26 cellular contexts compared by ENCODE assay signal in genomic region chr19:35157431-35157830, GRCh38. TPM values are rescaled to one million over a fixed set of nuclear protein-coding genes. Genes with fewer than 3 reads are reported as not detected.
DNase-seq lines count a peak whose midpoint lies in the region; ATAC-seq lines count a peak whose summit lies in the region.
"Had no signal": no experiment of that assay in that cellular context is flagged by ENCODE, and none has a peak within 500 bp of the region (broad histone marks: within the 10 kb centered on the region; RNA-seq: fewer than 3 reads in every experiment).

No MANE protein-coding gene starts in this region.

- no peak overlapping the region for H4K12ac ChIP-seq in trophoblast cell (ENCODE audit: low read depth, low read length)

- ATAC-seq in activated naive CD4-positive, alpha-beta T cell treated with anti-CD3 and anti-CD28 coated beads, Interleukin-2, amount 50 U/mL, for 72 hours, result no peak
- ATAC-seq in activated T-helper 17 cell treated with anti-CD3 and anti-CD28 coated beads, Interleukin-2, amount 50 U/mL, for 72 hours (replicated peaks), result no peak
- no peak for ATAC-seq in stimulated activated effector memory CD8-positive, alpha-beta T cell treated with anti-CD3 and anti-CD28 coated beads, Interleukin-12 subunit alpha, Interleukin-12 subunit beta, amount 100 ng/mL, for 72 hours
- no peak for ATAC-seq in GM19455 (IDR thresholded peaks at IDR 0.05; ENCODE audit: unreplicated experiment)
- ATAC-seq: GM12878, left colon had no signal

- H3K4me3 ChIP-seq in CD8-positive, alpha-beta memory T cell (ENCODE audit: low read length), result no peak overlapping the region
- H3K4me3 ChIP-seq in trophoblast cell (ENCODE audit: low read depth, low read length), result no peak overlapping the region
- H3K4me3 ChIP-seq: GM12878, neural progenitor cell, right atrium auricular region, SK-N-MC, transverse colon had no signal

- H3K9me3 Mint-ChIP-seq in activated naive CD4-positive, alpha-beta T cell treated with anti-CD3 and anti-CD28 coated beads, Interleukin-2, amount 10 ng/mL, durations not matched to agents 7 days and 5 days, result peaks cover 13% of the 10 kb centered on the region
- peaks cover 8 to 11% of the 10 kb centered on the region in 2 donors for H3K9me3 Mint-ChIP-seq in activated naive CD4-positive, alpha-beta T cell treated with anti-CD3 and anti-CD28 coated beads, Interleukin-2, amount 50 U/mL, for 72 hours
- H3K9me3 Mint-ChIP-seq in CD8-positive, alpha-beta memory T cell, result peaks cover 0 to 4% (median 0%) of the 10 kb centered on the region in 5 donors
- H3K9me3 Mint-ChIP-seq in activated T-helper 17 cell treated with anti-CD3 and anti-CD28 coated beads, Interleukin-2, amount 50 U/mL, for 72 hours, result no peaks in the 10 kb centered on the region
- peaks cover 2% of the 10 kb centered on the region for H3K9me3 Mint-ChIP-seq in stimulated activated effector memory CD8-positive, alpha-beta T cell treated with anti-CD3 and anti-CD28 coated beads, Interleukin-12 subunit alpha, Interleukin-12 subunit beta, amount 100 ng/mL, for 72 hours
- H3K9me3 Mint-ChIP-seq: immature natural killer cell, neural progenitor cell had no signal

- no peaks in the 10 kb centered on the region for H3K9me3 ChIP-seq in CD8-positive, alpha-beta memory T cell (ENCODE audit: low read length)
- no peaks in the 10 kb centered on the region for H3K9me3 ChIP-seq in trophoblast cell (ENCODE audit: insufficient read depth, low read depth, low read length)
- H3K9me3 ChIP-seq: right atrium auricular region, transverse colon had no signal

- H2BK5ac ChIP-seq in trophoblast cell (ENCODE audit: low read depth, low read length, poor library complexity), result no peak overlapping the region

- H3K23ac ChIP-seq in trophoblast cell (ENCODE audit: low read length), result no peak overlapping the region

- WGBS in trophoblast cell (ENCODE audit: extremely low coverage, insufficient coverage, insufficient read length), result no CpG with 5 or more reads among the region's 4 CpGs

- H3K27ac Mint-ChIP-seq in activated naive CD4-positive, alpha-beta T cell treated with anti-CD3 and anti-CD28 coated beads, Interleukin-2, amount 10 ng/mL, durations not matched to agents 7 days and 5 days, result peak overlapping the region; percentile 55
- peak overlapping the region in 1 of 2 donors; percentile 52 for H3K27ac Mint-ChIP-seq in activated naive CD4-positive, alpha-beta T cell treated with anti-CD3 and anti-CD28 coated beads, Interleukin-2, amount 50 U/mL, for 72 hours
- peak overlapping the region; percentile 10 to 99 (median 66) for H3K27ac Mint-ChIP-seq in CD8-positive, alpha-beta memory T cell
- H3K27ac Mint-ChIP-seq in activated T-helper 17 cell treated with anti-CD3 and anti-CD28 coated beads, Interleukin-2, amount 50 U/mL, for 72 hours, result peak overlapping the region; percentile 79
- H3K27ac Mint-ChIP-seq in stimulated activated effector memory CD8-positive, alpha-beta T cell treated with anti-CD3 and anti-CD28 coated beads, Interleukin-12 subunit alpha, Interleukin-12 subunit beta, amount 100 ng/mL, for 72 hours, result peak overlapping the region; percentile 99
- H3K27ac Mint-ChIP-seq: neural progenitor cell had no signal

- H3K79me1 ChIP-seq in trophoblast cell (ENCODE audit: low read length), result peaks cover 16% of the 10 kb centered on the region

- H3K79me2 ChIP-seq in trophoblast cell (ENCODE audit: control insufficient read depth, insufficient read depth, low read length, poor library complexity), result peaks cover 3% of the 10 kb centered on the region
- H3K79me2 ChIP-seq: parathyroid adenoma had no signal

- H3K36me3 Mint-ChIP-seq in activated naive CD4-positive, alpha-beta T cell treated with anti-CD3 and anti-CD28 coated beads, Interleukin-2, amount 10 ng/mL, durations not matched to agents 7 days and 5 days, result peaks cover 82% of the 10 kb centered on the region
- peaks cover 73 to 76% of the 10 kb centered on the region in 2 donors for H3K36me3 Mint-ChIP-seq in activated naive CD4-positive, alpha-beta T cell treated with anti-CD3 and anti-CD28 coated beads, Interleukin-2, amount 50 U/mL, for 72 hours
- peaks cover 30 to 84% (median 33%) of the 10 kb centered on the region in 3 donors for H3K36me3 Mint-ChIP-seq in CD8-positive, alpha-beta memory T cell
- H3K36me3 Mint-ChIP-seq in activated T-helper 17 cell treated with anti-CD3 and anti-CD28 coated beads, Interleukin-2, amount 50 U/mL, for 72 hours (ENCODE audit: low read depth), result peaks cover 80% of the 10 kb centered on the region
- peaks cover 80% of the 10 kb centered on the region for H3K36me3 Mint-ChIP-seq in stimulated activated effector memory CD8-positive, alpha-beta T cell treated with anti-CD3 and anti-CD28 coated beads, Interleukin-12 subunit alpha, Interleukin-12 subunit beta, amount 100 ng/mL, for 72 hours
- H3K36me3 Mint-ChIP-seq: neural progenitor cell had no signal

- peak overlapping the region; percentile 98 for H3K4me3 Mint-ChIP-seq in activated naive CD4-positive, alpha-beta T cell treated with anti-CD3 and anti-CD28 coated beads, Interleukin-2, amount 10 ng/mL, durations not matched to agents 7 days and 5 days
- H3K4me3 Mint-ChIP-seq in CD8-positive, alpha-beta memory T cell, result peak overlapping the region in 6 of 7 donors; percentile 54 to 100 (median 98)
- peak overlapping the region; percentile 97 for H3K4me3 Mint-ChIP-seq in activated T-helper 17 cell treated with anti-CD3 and anti-CD28 coated beads, Interleukin-2, amount 50 U/mL, for 72 hours
- H3K4me3 Mint-ChIP-seq in stimulated activated effector memory CD8-positive, alpha-beta T cell treated with anti-CD3 and anti-CD28 coated beads, Interleukin-12 subunit alpha, Interleukin-12 subunit beta, amount 100 ng/mL, for 72 hours, result peak overlapping the region; percentile 100
- H3K4me3 Mint-ChIP-seq: CD14-positive monocyte, neural progenitor cell had no signal

- H3K4ac ChIP-seq in trophoblast cell (ENCODE audit: low read depth, low read length), result no peak overlapping the region

- peaks cover 34% of the 10 kb centered on the region for H3K4me1 ChIP-seq in CD8-positive, alpha-beta memory T cell (ENCODE audit: insufficient read depth, low read length)
- H3K4me1 ChIP-seq in trophoblast cell (ENCODE audit: control insufficient read depth in 1 of 2, insufficient read depth in 2 of 2, low read length in 2 of 2), result peaks cover 9 to 28% of the 10 kb centered on the region in 2 experiments

- no peak overlapping the region for H2AK5ac ChIP-seq in trophoblast cell (ENCODE audit: low read length)

- CTCF ChIA-PET in activated naive CD4-positive, alpha-beta T cell treated with anti-CD3 and anti-CD28 coated beads, Interleukin-2, amount 10 ng/mL, durations not matched to agents 7 days and 5 days (lab: Charles Lee), result interaction anchor here (1.9 kb wide), 1 partner anchor 60 kb away, joined by 5 read pairs; no protein-coding TSS in a partner anchor
- CTCF ChIA-PET in CD8-positive, alpha-beta memory T cell (lab: Charles Lee), result no interaction called here

- H4K8ac ChIP-seq in trophoblast cell (ENCODE audit: low read depth, low read length), result no peak overlapping the region

- no peak overlapping the region for H3K27ac ChIP-seq in CD8-positive, alpha-beta memory T cell (ENCODE audit: low read depth, low read length)
- H3K27ac ChIP-seq in trophoblast cell (ENCODE audit: low read depth, low read length), result no peak overlapping the region
- H3K27ac ChIP-seq: brain microvascular endothelial cell, neural progenitor cell, parathyroid adenoma, right atrium auricular region, SK-N-MC, transverse colon, VCaP had no signal

- no peak overlapping the region for H3K9ac ChIP-seq in trophoblast cell (ENCODE audit: low read length)
- H3K9ac ChIP-seq: neural progenitor cell, parathyroid adenoma had no signal

- POLR2A ChIA-PET in CD8-positive, alpha-beta memory T cell (lab: Charles Lee), result no interaction called here

- no peak overlapping the region for H3K14ac ChIP-seq in trophoblast cell (ENCODE audit: low read length)

- no peaks in the 10 kb centered on the region for H3K27me3 ChIP-seq in CD8-positive, alpha-beta memory T cell (ENCODE audit: insufficient read depth, low read length, poor library complexity, severe bottlenecking)
- H3K27me3 ChIP-seq in trophoblast cell (ENCODE audit: insufficient read depth, low read length), result no peaks in the 10 kb centered on the region
- H3K27me3 ChIP-seq: brain microvascular endothelial cell had no signal

- H4K91ac ChIP-seq in trophoblast cell (ENCODE audit: low read depth, low read length), result no peak overlapping the region

- no peak overlapping the region for H2BK12ac ChIP-seq in trophoblast cell (ENCODE audit: low read length)

- no peak for DNase-seq in activated naive CD4-positive, alpha-beta T cell treated with anti-CD3 and anti-CD28 coated beads, Interleukin-2, amount 10 ng/mL, durations not matched to agents 7 days and 5 days
- no peak for DNase-seq in activated naive CD4-positive, alpha-beta T cell treated with anti-CD3 and anti-CD28 coated beads, Interleukin-2, amount 50 U/mL, for 72 hours (ENCODE audit: low spot score in 2 of 2)
- DNase-seq in CD8-positive, alpha-beta memory T cell, result no peak
- no peak for DNase-seq in stimulated activated effector memory CD8-positive, alpha-beta T cell treated with anti-CD3 and anti-CD28 coated beads, Interleukin-12 subunit alpha, Interleukin-12 subunit beta, amount 100 ng/mL, for 72 hours (ENCODE audit: low spot score in 2 of 2)
- DNase-seq in trophoblast cell, result no peak
- DNase-seq: activated CD8-positive, alpha-beta memory T cell treated with anti-CD3 and anti-CD28 coated beads for 24 hours; brain microvascular endothelial cell; EL; hypothalamus; immature natural killer cell; left colon; mammary epithelial cell; NCI-H146; stimulated activated CD4-positive, alpha-beta T cell treated with anti-CD3 and anti-CD28 coated beads, Interleukin-2, amount 100 ng/mL, for 24 hours; T-helper 9 cell; transverse colon had no signal

- H2BK120ac ChIP-seq in trophoblast cell (ENCODE audit: insufficient read depth, low read length, poor library complexity), result no peak overlapping the region

- peaks cover 49% of the 10 kb centered on the region for H3K36me3 ChIP-seq in CD8-positive, alpha-beta memory T cell (ENCODE audit: insufficient read depth, low read length)
- H3K36me3 ChIP-seq in trophoblast cell (ENCODE audit: control insufficient read depth in 1 of 2, insufficient read depth in 2 of 2, low read length in 2 of 2), result peaks cover 5 to 22% of the 10 kb centered on the region in 2 experiments
- H3K36me3 ChIP-seq: neural progenitor cell had no signal

- H3K18ac ChIP-seq in trophoblast cell (ENCODE audit: low read length), result no peak overlapping the region

- peaks cover 5% of the 10 kb centered on the region for H3K27me3 Mint-ChIP-seq in activated naive CD4-positive, alpha-beta T cell treated with anti-CD3 and anti-CD28 coated beads, Interleukin-2, amount 10 ng/mL, durations not matched to agents 7 days and 5 days
- H3K27me3 Mint-ChIP-seq in CD8-positive, alpha-beta memory T cell, result no peaks in the 10 kb centered on the region
- H3K27me3 Mint-ChIP-seq in activated T-helper 17 cell treated with anti-CD3 and anti-CD28 coated beads, Interleukin-2, amount 50 U/mL, for 72 hours, result no peaks in the 10 kb centered on the region

- no peak overlapping the region for H2AFZ ChIP-seq in trophoblast cell (ENCODE audit: insufficient read depth, low read length, poor library complexity)
- H2AFZ ChIP-seq: neural progenitor cell, parathyroid adenoma had no signal

- no peak overlapping the region for H3K4me2 ChIP-seq in trophoblast cell (ENCODE audit: low read length)
- H3K4me2 ChIP-seq: neural progenitor cell had no signal

- peaks cover 67% of the 10 kb centered on the region for H3K4me1 Mint-ChIP-seq in activated naive CD4-positive, alpha-beta T cell treated with anti-CD3 and anti-CD28 coated beads, Interleukin-2, amount 10 ng/mL, durations not matched to agents 7 days and 5 days
- peaks cover 52 to 65% (median 62%) of the 10 kb centered on the region in 3 donors for H3K4me1 Mint-ChIP-seq in CD8-positive, alpha-beta memory T cell
- H3K4me1 Mint-ChIP-seq in activated T-helper 17 cell treated with anti-CD3 and anti-CD28 coated beads, Interleukin-2, amount 50 U/mL, for 72 hours, result peaks cover 26% of the 10 kb centered on the region
- H3K4me1 Mint-ChIP-seq in stimulated activated effector memory CD8-positive, alpha-beta T cell treated with anti-CD3 and anti-CD28 coated beads, Interleukin-12 subunit alpha, Interleukin-12 subunit beta, amount 100 ng/mL, for 72 hours, result peaks cover 57% of the 10 kb centered on the region

RNA-seq across cellular contexts. Expression of gene FXYD5, which starts 2.9 kb away (rescaled TPM):
- total RNA-seq in activated naive CD4-positive, alpha-beta T cell treated with anti-CD3 and anti-CD28 coated beads, Interleukin-2, amount 50 U/mL, for 72 hours, result 100 to 1,000 TPM; 279 to 283 TPM
- 100 to 1,000 TPM; 295 TPM for total RNA-seq in CD8-positive, alpha-beta memory T cell
- 560 TPM for polyA plus RNA-seq in CD8-positive, alpha-beta memory T cell
- total RNA-seq in activated T-helper 17 cell treated with anti-CD3 and anti-CD28 coated beads, Interleukin-2, amount 50 U/mL, for 72 hours, result 100 to 1,000 TPM; 214 to 257 TPM
- polyA plus RNA-seq in trophoblast cell (2013), result 205 and 212 TPM in 2 replicates

RNA-seq across cellular contexts. Expression of gene FXYD7, which starts 14.4 kb away (rescaled TPM):
- 1 to 10 TPM in 1 of 2 donors, under 1 TPM in 1; 0.82 to 1.8 TPM for total RNA-seq in activated naive CD4-positive, alpha-beta T cell treated with anti-CD3 and anti-CD28 coated beads, Interleukin-2, amount 50 U/mL, for 72 hours
- 1 to 10 TPM in 1 of 2 experiments, under 1 TPM in 1; 0.60 to 1.0 TPM for total RNA-seq in CD8-positive, alpha-beta memory T cell
- polyA plus RNA-seq in CD8-positive, alpha-beta memory T cell, result 12.9 TPM
- 1 to 10 TPM in 1 of 2 donors, under 1 TPM in 1; 0.40 to 1.4 TPM for total RNA-seq in activated T-helper 17 cell treated with anti-CD3 and anti-CD28 coated beads, Interleukin-2, amount 50 U/mL, for 72 hours
- polyA plus RNA-seq in trophoblast cell (2013), result 0.14 and 0.32 TPM in 2 replicates
- total RNA-seq: left colon, NCI-H460, right atrium auricular region, transverse colon had no signal
- polyA plus RNA-seq: CD14-positive monocyte had no signal

RNA-seq across cellular contexts. Expression of gene FXYD1, which starts 18.8 kb away (rescaled TPM):
- 1 to 10 TPM; 1.4 to 2.1 TPM for total RNA-seq in activated naive CD4-positive, alpha-beta T cell treated with anti-CD3 and anti-CD28 coated beads, Interleukin-2, amount 50 U/mL, for 72 hours
- not detected for total RNA-seq in CD8-positive, alpha-beta memory T cell
- 0.79 TPM for polyA plus RNA-seq in CD8-positive, alpha-beta memory T cell
- under 1 TPM; 0.54 to 0.93 TPM for total RNA-seq in activated T-helper 17 cell treated with anti-CD3 and anti-CD28 coated beads, Interleukin-2, amount 50 U/mL, for 72 hours
- polyA plus RNA-seq in trophoblast cell (2013), result not detected in 2 replicates
- total RNA-seq: NCI-H460 had no signal

RNA-seq across cellular contexts. Expression of gene LGI4, which starts 22.6 kb away (rescaled TPM):
- 1 to 10 TPM; 1.5 to 2.7 TPM for total RNA-seq in activated naive CD4-positive, alpha-beta T cell treated with anti-CD3 and anti-CD28 coated beads, Interleukin-2, amount 50 U/mL, for 72 hours
- under 1 TPM in 1 of 2 experiments, not detected in 1; 0.18 TPM for total RNA-seq in CD8-positive, alpha-beta memory T cell
- polyA plus RNA-seq in CD8-positive, alpha-beta memory T cell, result not detected
- total RNA-seq in activated T-helper 17 cell treated with anti-CD3 and anti-CD28 coated beads, Interleukin-2, amount 50 U/mL, for 72 hours, result 1 to 10 TPM in 1 of 2 donors, not detected in 1; 1.9 TPM
- 0.22 and 0.33 TPM in 2 replicates for polyA plus RNA-seq in trophoblast cell (2013)
- total RNA-seq: GM12878 had no signal
- polyA plus RNA-seq: CD14-positive monocyte, immature natural killer cell had no signal

RNA-seq across cellular contexts. Expression of gene FXYD3, which starts 41.8 kb away (rescaled TPM):
- not detected for total RNA-seq in activated naive CD4-positive, alpha-beta T cell treated with anti-CD3 and anti-CD28 coated beads, Interleukin-2, amount 50 U/mL, for 72 hours
- total RNA-seq in CD8-positive, alpha-beta memory T cell, result not detected
- polyA plus RNA-seq in CD8-positive, alpha-beta memory T cell, result not detected
- total RNA-seq in activated T-helper 17 cell treated with anti-CD3 and anti-CD28 coated beads, Interleukin-2, amount 50 U/mL, for 72 hours, result not detected
- polyA plus RNA-seq in trophoblast cell (2013), result 1.9 and 2.6 TPM in 2 replicates
- total RNA-seq: NCI-H460 had no signal
- polyA plus RNA-seq: CD14-positive monocyte, immature natural killer cell had no signal
